3 cellular contexts compared by ENCODE assay signal in genomic region chr3:195617134-195617533, GRCh38. TPM values are rescaled to one million over a fixed set of nuclear protein-coding genes. Genes with fewer than 3 reads are reported as not detected.
"Had no signal": no experiment of that assay in that cellular context is flagged by ENCODE, and none has a peak within 500 bp of the region (broad histone marks: within the 10 kb centered on the region; RNA-seq: fewer than 3 reads in every experiment).

No MANE protein-coding gene starts in this region.

RNA-seq across cellular contexts. Expression of gene APOD, which starts 33.4 kb away (rescaled TPM):
- total RNA-seq: kidney epithelial cell, mononuclear cell, natural killer cell had no signal
